33 cellular contexts compared by ENCODE assay signal in genomic region chr16:1662543-1662942, GRCh38. TPM values are rescaled to one million over a fixed set of nuclear protein-coding genes. Genes with fewer than 3 reads are reported as not detected.
DNase-seq lines count a peak whose midpoint lies in the region; ATAC-seq and TF ChIP-seq lines count a peak whose summit lies in the region.
"Had no signal": no experiment of that assay in that cellular context is flagged by ENCODE, and none has a peak within 500 bp of the region (broad histone marks: within the 10 kb centered on the region; RNA-seq: fewer than 3 reads in every experiment).

No MANE protein-coding gene starts in this region.

- H3K27ac ChIP-seq in RWPE2 (ENCODE audit: poor library complexity, severe bottlenecking) (no peak overlapping the region), endodermal cell (ENCODE audit: low read depth, low read length) (no peak overlapping the region), neuronal stem cell (replicated peaks; ENCODE audit: low read length) (no peak overlapping the region)
- H3K27ac ChIP-seq: 22Rv1; A549; BLaER1; BLaER1 treated with 17β-estradiol and CSF1 and Interleukin-3, amounts not matched to agents 10 nM and 100 nM; C4-2B had no signal

- 96 to 98% methylated on average over 15 to 20 of the region's 20 CpGs for WGBS in endodermal cell (ENCODE audit: insufficient coverage in 1 of 2, insufficient read length in 1 of 2), 2 experiments
- no CpG with 5 or more reads among the region's 20 CpGs for WGBS in neuronal stem cell (ENCODE audit: extremely low coverage in 2 of 2, insufficient read length in 2 of 2, insufficient replicate concordance in 1 of 2), 2 donors

- no peak overlapping the region for H4K8ac ChIP-seq in neuronal stem cell (ENCODE audit: low read depth, low read length)

- H3K18ac ChIP-seq in neuronal stem cell (ENCODE audit: low read length), result no peak overlapping the region

- no peak for ATAC-seq in RWPE2 (ENCODE audit: low read depth)
- no peak for ATAC-seq in GM21367 (IDR thresholded peaks at IDR 0.05; ENCODE audit: unreplicated experiment)
- ATAC-seq: A549; CD8-positive, alpha-beta T cell had no signal

- H3K9me3 ChIP-seq in RWPE2 (ENCODE audit: severe bottlenecking) (no peaks in the 10 kb centered on the region), endodermal cell (ENCODE audit: control insufficient read depth, low read length) (no peaks in the 10 kb centered on the region), neuronal stem cell (replicated peaks in 1 of 2; ENCODE audit: control insufficient read depth in 2 of 2, insufficient read depth in 1 of 2, low read depth in 1 of 2, low read length in 2 of 2) (no peaks in the 10 kb centered on the region)
- H3K9me3 ChIP-seq: A549; BE2C; BLaER1; BLaER1 treated with 17β-estradiol and CSF1 and Interleukin-3, amounts not matched to agents 10 nM and 100 nM; Caco-2 had no signal

- peak; percentile 58 for DNase-seq in RWPE2 (ENCODE audit: low spot score)
- no peak for DNase-seq in endodermal cell
- DNase-seq in nephron progenitor cell, result no peak
- no peak for DNase-seq in neuronal stem cell (ENCODE audit: low spot score)
- DNase-seq in DMS153 (lab: John Stamatoyannopoulos, UW), result no peak
- no peak for DNase-seq in NOMO-1 treated with dmso at 0.1 percent for 144 hours (lab: John Stamatoyannopoulos, UW; ENCODE audit: unreplicated experiment)
- no peak for DNase-seq in NCI-H187 (lab: John Stamatoyannopoulos, UW)
- DNase-seq: 8988T; ACHN; AML-193; BE2C; Caco-2; Calu3; CD4-positive, alpha-beta memory T cell; CD4-positive, alpha-beta T cell; CD4-positive, CD25-positive, alpha-beta regulatory T cell; CD8-positive, alpha-beta memory T cell; CD8-positive, alpha-beta T cell; COR-L47; DMS 273 treated with DMSO at 0.1 percent for 48 hours; DMS53; DMS79; DMS79 treated with DMSO at 0.1 percent for 48 hours; DND-41; EL had no signal

- no peak overlapping the region for H2BK5ac ChIP-seq in neuronal stem cell (ENCODE audit: low read length)

- peak overlapping the region; percentile 23 for H3K27ac Mint-ChIP-seq in endodermal cell
- peak overlapping the region; percentile 92 for H3K27ac Mint-ChIP-seq in nephron progenitor cell
- H3K27ac Mint-ChIP-seq: B cell; CD4-positive, alpha-beta T cell; CD8-positive, alpha-beta T cell had no signal

- H3K9me3 Mint-ChIP-seq in endodermal cell (no peaks in the 10 kb centered on the region), nephron progenitor cell (no peaks in the 10 kb centered on the region)
- H3K9me3 Mint-ChIP-seq: CD14-positive monocyte; CD4-positive, alpha-beta memory T cell; CD4-positive, alpha-beta T cell; CD4-positive, CD25-positive, alpha-beta regulatory T cell; CD8-positive, alpha-beta memory T cell; CD8-positive, alpha-beta T cell had no signal

- H3K4me3 ChIP-seq in RWPE2 (ENCODE audit: severe bottlenecking) (no peak overlapping the region), endodermal cell (ENCODE audit: low read length) (no peak overlapping the region), neuronal stem cell (ENCODE audit: low read length in 2 of 2) (no peak overlapping the region)
- H3K4me3 ChIP-seq: A549; BLaER1; BLaER1 treated with 17β-estradiol and CSF1 and Interleukin-3, amounts not matched to agents 10 nM and 100 nM had no signal

- no peaks in the 10 kb centered on the region for H3K79me1 ChIP-seq in neuronal stem cell (ENCODE audit: low read depth, low read length)

- H3K36me3 ChIP-seq in RWPE2 (ENCODE audit: low read depth) (peaks cover 65% of the 10 kb centered on the region), endodermal cell (ENCODE audit: control insufficient read depth, insufficient read depth, low read length) (peaks cover 87% of the 10 kb centered on the region), neuronal stem cell (replicated peaks in 1 of 2; ENCODE audit: control insufficient read depth in 2 of 2, insufficient read depth in 2 of 2, low read length in 2 of 2) (peaks cover 63 to 92% of the 10 kb centered on the region in 2 donors)

- H3K4me1 ChIP-seq in RWPE2 (ENCODE audit: insufficient read depth, poor library complexity, severe bottlenecking) (no peaks in the 10 kb centered on the region), endodermal cell (ENCODE audit: control insufficient read depth, insufficient read depth, low read length) (no peaks in the 10 kb centered on the region), neuronal stem cell (ENCODE audit: control insufficient read depth in 2 of 2, insufficient read depth in 1 of 2, low read depth in 1 of 2, low read length in 2 of 2) (no peaks in the 10 kb centered on the region)
- H3K4me1 ChIP-seq: A549, BE2C, BLaER1, Caco-2 had no signal

- no peak overlapping the region for H2AFZ ChIP-seq in neuronal stem cell (ENCODE audit: low read length)

- H3K4me1 Mint-ChIP-seq in endodermal cell (no peaks in the 10 kb centered on the region), nephron progenitor cell (no peaks in the 10 kb centered on the region)
- H3K4me1 Mint-ChIP-seq: B cell; CD14-positive monocyte; CD4-positive, alpha-beta memory T cell; CD4-positive, CD25-positive, alpha-beta regulatory T cell; CD8-positive, alpha-beta memory T cell had no signal

- H3K4me3 Mint-ChIP-seq in endodermal cell, result no peak overlapping the region
- no peak overlapping the region for H3K4me3 Mint-ChIP-seq in nephron progenitor cell
- H3K4me3 Mint-ChIP-seq: B cell; CD14-positive monocyte; CD4-positive, alpha-beta memory T cell; CD4-positive, alpha-beta T cell; CD4-positive, CD25-positive, alpha-beta regulatory T cell; CD8-positive, alpha-beta memory T cell; CD8-positive, alpha-beta T cell had no signal

- H4K91ac ChIP-seq in neuronal stem cell (ENCODE audit: low read depth, low read length, poor library complexity), result no peak overlapping the region

- H3K27me3 Mint-ChIP-seq in endodermal cell (ENCODE audit: insufficient read depth), result no peaks in the 10 kb centered on the region
- peaks cover 6% of the 10 kb centered on the region for H3K27me3 Mint-ChIP-seq in nephron progenitor cell (ENCODE audit: low read depth, poor library complexity)
- H3K27me3 Mint-ChIP-seq: B cell; CD4-positive, alpha-beta memory T cell; CD4-positive, alpha-beta T cell; CD4-positive, CD25-positive, alpha-beta regulatory T cell; CD8-positive, alpha-beta memory T cell had no signal

- H3K9ac ChIP-seq in endodermal cell (ENCODE audit: extremely low read depth, low read length, poor library complexity, severe bottlenecking) (no peak overlapping the region), neuronal stem cell (ENCODE audit: low read depth, low read length, poor library complexity) (peak overlapping the region; percentile 3)
- H3K9ac ChIP-seq: BLaER1; BLaER1 treated with 17β-estradiol and CSF1 and Interleukin-3, amounts not matched to agents 10 nM and 100 nM had no signal

- H3K4me2 ChIP-seq in neuronal stem cell (ENCODE audit: insufficient read depth, low read length, poor library complexity, severe bottlenecking), result no peak overlapping the region
- H3K4me2 ChIP-seq: A549; BLaER1; BLaER1 treated with 17β-estradiol and CSF1 and Interleukin-3, amounts not matched to agents 10 nM and 100 nM had no signal

- TF ChIP-seq CTCF in RWPE2 (IDR thresholded peaks at IDR 0.05; ENCODE audit: poor library complexity, severe bottlenecking) (no peak), endodermal cell (conservative IDR thresholded peaks at IDR 0.05) (no peak), nephron progenitor cell (IDR thresholded peaks at IDR 0.05) (no peak)

- no peak overlapping the region for H3K23ac ChIP-seq in neuronal stem cell (ENCODE audit: low read depth, low read length, poor library complexity)

- no peak overlapping the region for H2BK15ac ChIP-seq in neuronal stem cell (ENCODE audit: low read length)

- no peak overlapping the region for H3K14ac ChIP-seq in neuronal stem cell (ENCODE audit: low read length)

- H3K36me3 Mint-ChIP-seq in endodermal cell (ENCODE audit: low read depth) (peaks cover 79% of the 10 kb centered on the region), nephron progenitor cell (ENCODE audit: low read depth) (peaks cover 31% of the 10 kb centered on the region)

- H2BK12ac ChIP-seq in neuronal stem cell (ENCODE audit: low read length), result no peak overlapping the region

- H3K27me3 ChIP-seq in RWPE2 (ENCODE audit: insufficient read depth, poor library complexity, severe bottlenecking) (no peaks in the 10 kb centered on the region), endodermal cell (ENCODE audit: control insufficient read depth, insufficient read depth, low read length, poor library complexity, severe bottlenecking) (no peaks in the 10 kb centered on the region), neuronal stem cell (ENCODE audit: control insufficient read depth in 3 of 3, insufficient read depth in 3 of 3, low read depth in 1 of 3, low read length in 3 of 3) (no peaks in the 10 kb centered on the region)
- H3K27me3 ChIP-seq: BE2C; BLaER1; BLaER1 treated with 17β-estradiol and CSF1 and Interleukin-3, amounts not matched to agents 10 nM and 100 nM had no signal

- no peak overlapping the region for H2BK120ac ChIP-seq in neuronal stem cell (ENCODE audit: low read depth, low read length)

- H3K4ac ChIP-seq in neuronal stem cell (ENCODE audit: low read length), result no peak overlapping the region

- no peak overlapping the region for H2AK5ac ChIP-seq in neuronal stem cell (ENCODE audit: low read depth, low read length)

RNA-seq across cellular contexts. Expression of gene JPT2, which starts 15.5 kb away (rescaled TPM):
- 100 to 1,000 TPM; 161 to 168 TPM for total RNA-seq in endodermal cell
- polyA plus RNA-seq in endodermal cell (2013, experiment 1 of 2), result 154 TPM
- polyA plus RNA-seq in endodermal cell (2013, experiment 2 of 2), result 159 TPM
- 134 TPM for polyA plus RNA-seq in neuronal stem cell (2013, experiment 1 of 2)
- polyA plus RNA-seq in neuronal stem cell (2013, experiment 2 of 2), result 135 TPM

RNA-seq across cellular contexts. Expression of gene MAPK8IP3, which starts 43.5 kb away (rescaled TPM):
- total RNA-seq in endodermal cell, result 10 to 100 TPM; 76.0 to 84.0 TPM
- 72.9 TPM for polyA plus RNA-seq in endodermal cell (2013, experiment 1 of 2)
- 64.3 TPM for polyA plus RNA-seq in endodermal cell (2013, experiment 2 of 2)
- polyA plus RNA-seq in neuronal stem cell (2013, experiment 1 of 2), result 35.9 TPM
- polyA plus RNA-seq in neuronal stem cell (2013, experiment 2 of 2), result 36.6 TPM

RNA-seq across cellular contexts. Expression of gene CRAMP1, which starts 50.4 kb away (rescaled TPM):
- total RNA-seq in endodermal cell, result 10 to 100 TPM; 29.2 to 40.0 TPM
- polyA plus RNA-seq in endodermal cell (2013, experiment 1 of 2), result 22.5 TPM
- polyA plus RNA-seq in endodermal cell (2013, experiment 2 of 2), result 19.3 TPM
- polyA plus RNA-seq in neuronal stem cell (2013, experiment 1 of 2), result 11.9 TPM
- 12.3 TPM for polyA plus RNA-seq in neuronal stem cell (2013, experiment 2 of 2)

RNA-seq across cellular contexts. Expression of gene IFT140, which starts 50.7 kb away (rescaled TPM):
- 10 to 100 TPM; 43.0 to 58.9 TPM for total RNA-seq in endodermal cell
- 44.2 TPM for polyA plus RNA-seq in endodermal cell (2013, experiment 1 of 2)
- 38.1 TPM for polyA plus RNA-seq in endodermal cell (2013, experiment 2 of 2)
- polyA plus RNA-seq in neuronal stem cell (2013, experiment 1 of 2), result 29.1 TPM
- 29.5 TPM for polyA plus RNA-seq in neuronal stem cell (2013, experiment 2 of 2)
